1 cellular context compared by ENCODE assay signal in the genomic region with DNA sequence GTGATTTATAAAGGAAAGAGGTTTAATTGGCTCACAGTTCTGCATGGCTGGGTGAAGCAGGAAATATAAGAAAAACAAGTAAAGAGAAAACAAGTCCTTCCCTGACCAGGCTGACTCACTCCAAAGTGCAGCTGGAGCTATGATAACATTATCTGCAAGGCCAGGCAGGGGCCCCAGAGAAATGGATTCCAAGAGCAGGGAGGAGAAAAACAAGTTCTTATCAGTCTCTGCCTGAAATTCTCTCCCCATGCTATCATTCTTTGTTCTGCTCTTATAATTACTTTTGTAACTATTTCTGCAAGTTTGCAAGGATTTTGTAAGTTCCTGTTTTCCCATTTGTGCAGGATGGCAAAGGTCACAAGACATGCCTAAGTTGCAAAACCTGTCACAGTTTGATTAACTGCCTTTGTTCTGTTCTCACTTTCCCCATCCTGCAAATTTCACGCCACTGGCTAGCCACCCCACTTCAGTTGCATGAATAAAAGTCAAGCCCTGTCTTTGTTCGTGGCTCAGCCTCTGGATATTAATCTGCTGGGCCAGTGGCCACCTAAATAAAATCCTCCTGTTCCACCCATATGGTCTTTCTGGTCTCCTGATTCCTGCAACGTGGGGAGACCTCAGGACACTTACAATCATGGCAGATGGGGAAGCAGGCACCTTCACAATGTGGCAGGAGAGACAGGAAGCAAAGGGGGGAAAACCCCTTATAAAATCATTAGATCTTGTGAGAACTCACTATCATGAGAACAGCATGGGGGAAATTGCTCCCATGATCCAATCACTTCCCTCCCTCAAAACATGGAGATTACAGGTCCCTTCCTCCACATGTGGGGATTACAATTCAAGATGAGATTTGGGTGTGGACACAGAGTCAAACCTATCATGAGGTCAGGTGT.
TF ChIP-seq lines count a peak whose summit lies in the region.

No MANE protein-coding gene starts in this region.

TF ChIP-seq in K562, 482 proteins besides CTCF, POLR2A, EP300 and RAD21 (continued from another document and continues in another):
- TF ChIP-seq, protein P1, sequence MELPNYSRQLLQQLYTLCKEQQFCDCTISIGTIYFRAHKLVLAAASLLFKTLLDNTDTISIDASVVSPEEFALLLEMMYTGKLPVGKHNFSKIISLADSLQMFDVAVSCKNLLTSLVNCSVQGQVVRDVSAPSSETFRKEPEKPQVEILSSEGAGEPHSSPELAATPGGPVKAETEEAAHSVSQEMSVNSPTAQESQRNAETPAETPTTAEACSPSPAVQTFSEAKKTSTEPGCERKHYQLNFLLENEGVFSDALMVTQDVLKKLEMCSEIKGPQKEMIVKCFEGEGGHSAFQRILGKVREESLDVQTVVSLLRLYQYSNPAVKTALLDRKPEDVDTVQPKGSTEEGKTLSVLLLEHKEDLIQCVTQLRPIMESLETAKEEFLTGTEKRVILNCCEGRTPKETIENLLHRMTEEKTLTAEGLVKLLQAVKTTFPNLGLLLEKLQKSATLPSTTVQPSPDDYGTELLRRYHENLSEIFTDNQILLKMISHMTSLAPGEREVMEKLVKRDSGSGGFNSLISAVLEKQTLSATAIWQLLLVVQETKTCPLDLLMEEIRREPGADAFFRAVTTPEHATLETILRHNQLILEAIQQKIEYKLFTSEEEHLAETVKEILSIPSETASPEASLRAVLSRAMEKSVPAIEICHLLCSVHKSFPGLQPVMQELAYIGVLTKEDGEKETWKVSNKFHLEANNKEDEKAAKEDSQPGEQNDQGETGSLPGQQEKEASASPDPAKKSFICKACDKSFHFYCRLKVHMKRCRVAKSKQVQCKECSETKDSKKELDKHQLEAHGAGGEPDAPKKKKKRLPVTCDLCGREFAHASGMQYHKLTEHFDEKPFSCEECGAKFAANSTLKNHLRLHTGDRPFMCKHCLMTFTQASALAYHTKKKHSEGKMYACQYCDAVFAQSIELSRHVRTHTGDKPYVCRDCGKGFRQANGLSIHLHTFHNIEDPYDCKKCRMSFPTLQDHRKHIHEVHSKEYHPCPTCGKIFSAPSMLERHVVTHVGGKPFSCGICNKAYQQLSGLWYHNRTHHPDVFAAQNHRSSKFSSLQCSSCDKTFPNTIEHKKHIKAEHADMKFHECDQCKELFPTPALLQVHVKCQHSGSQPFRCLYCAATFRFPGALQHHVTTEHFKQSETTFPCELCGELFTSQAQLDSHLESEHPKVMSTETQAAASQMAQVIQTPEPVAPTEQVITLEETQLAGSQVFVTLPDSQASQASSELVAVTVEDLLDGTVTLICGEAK (IDR thresholded peaks at IDR 0.05): peak; percentile 22
- TF ChIP-seq, protein P1 (CRISPR knock-in tag; IDR thresholded peaks at IDR 0.05): no peak
- no peak for TF ChIP-seq YBX1 (IDR thresholded peaks at IDR 0.05)
- no peak for TF ChIP-seq RBM15 (IDR thresholded peaks at IDR 0.05; ENCODE audit: insufficient read depth, low read length)
- TF ChIP-seq SIX5 (IDR thresholded peaks at IDR 0.05; ENCODE audit: borderline replicate concordance in 1 of 2, insufficient read depth in 1 of 2, low read depth in 1 of 2, low read length in 2 of 2): no peak
- TF ChIP-seq ILF3 (IDR thresholded peaks at IDR 0.05; ENCODE audit: borderline replicate concordance): 0 out of 2 replicates have a peak, but pooled peaks have one; percentile 88
- TF ChIP-seq PCBP2 (IDR thresholded peaks at IDR 0.05; ENCODE audit: low read depth, low read length, poor library complexity, severe bottlenecking): no peak
- TF ChIP-seq, protein P2, sequence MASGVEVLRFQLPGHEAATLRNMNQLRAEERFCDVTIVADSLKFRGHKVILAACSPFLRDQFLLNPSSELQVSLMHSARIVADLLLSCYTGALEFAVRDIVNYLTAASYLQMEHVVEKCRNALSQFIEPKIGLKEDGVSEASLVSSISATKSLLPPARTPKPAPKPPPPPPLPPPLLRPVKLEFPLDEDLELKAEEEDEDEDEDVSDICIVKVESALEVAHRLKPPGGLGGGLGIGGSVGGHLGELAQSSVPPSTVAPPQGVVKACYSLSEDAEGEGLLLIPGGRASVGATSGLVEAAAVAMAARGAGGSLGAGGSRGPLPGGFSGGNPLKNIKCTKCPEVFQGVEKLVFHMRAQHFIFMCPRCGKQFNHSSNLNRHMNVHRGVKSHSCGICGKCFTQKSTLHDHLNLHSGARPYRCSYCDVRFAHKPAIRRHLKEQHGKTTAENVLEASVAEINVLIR (CRISPR knock-in tag; IDR thresholded peaks at IDR 0.05): 0 out of 2 replicates have a peak, but pooled peaks have one; percentile 14
- peak; percentile 88 for TF ChIP-seq NR2C1 (IDR thresholded peaks at IDR 0.05)
- TF ChIP-seq NR2C1 (tag; IDR thresholded peaks at IDR 0.05): peak; percentile 96
- TF ChIP-seq, protein P3, sequence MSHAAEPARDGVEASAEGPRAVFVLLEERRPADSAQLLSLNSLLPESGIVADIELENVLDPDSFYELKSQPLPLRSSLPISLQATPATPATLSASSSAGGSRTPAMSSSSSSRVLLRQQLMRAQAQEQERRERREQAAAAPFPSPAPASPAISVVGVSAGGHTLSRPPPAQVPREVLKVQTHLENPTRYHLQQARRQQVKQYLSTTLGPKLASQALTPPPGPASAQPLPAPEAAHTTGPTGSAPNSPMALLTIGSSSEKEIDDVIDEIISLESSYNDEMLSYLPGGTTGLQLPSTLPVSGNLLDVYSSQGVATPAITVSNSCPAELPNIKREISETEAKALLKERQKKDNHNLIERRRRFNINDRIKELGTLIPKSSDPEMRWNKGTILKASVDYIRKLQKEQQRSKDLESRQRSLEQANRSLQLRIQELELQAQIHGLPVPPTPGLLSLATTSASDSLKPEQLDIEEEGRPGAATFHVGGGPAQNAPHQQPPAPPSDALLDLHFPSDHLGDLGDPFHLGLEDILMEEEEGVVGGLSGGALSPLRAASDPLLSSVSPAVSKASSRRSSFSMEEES (CRISPR knock-in tag; IDR thresholded peaks at IDR 0.05): 0 out of 2 replicates have a peak, but pooled peaks have one; percentile 1
- TF ChIP-seq NR2C2 (CRISPR knock-in tag; IDR thresholded peaks at IDR 0.05): no peak
- peak; percentile 95 for TF ChIP-seq NR2C2 (tag; IDR thresholded peaks at IDR 0.05)
- TF ChIP-seq ETS2 (tag; IDR thresholded peaks at IDR 0.05; ENCODE audit: borderline replicate concordance, poor library complexity, severe bottlenecking): no peak
- TF ChIP-seq NFIX (CRISPR knock-in tag; IDR thresholded peaks at IDR 0.05; ENCODE audit: low read depth): 0 out of 2 replicates have a peak, but pooled peaks have one; percentile 3
- no peak for TF ChIP-seq CBX2 (IDR thresholded peaks at IDR 0.05; ENCODE audit: insufficient read depth, low read length, poor library complexity, severe bottlenecking)
- no peak for TF ChIP-seq GABPB1 (CRISPR knock-in tag; IDR thresholded peaks at IDR 0.05)
- peak; percentile 69 for TF ChIP-seq ETV1 (tag; conservative IDR thresholded peaks at IDR 0.05; ENCODE audit: low read depth)
- TF ChIP-seq MTA1 (IDR thresholded peaks at IDR 0.05; ENCODE audit: borderline replicate concordance): peak; percentile 64; the same call in 1 of the 2 replicates
- peak; percentile 44 for TF ChIP-seq GATAD2A (IDR thresholded peaks at IDR 0.05)
- TF ChIP-seq ZNF41 (CRISPR knock-in tag; conservative IDR thresholded peaks at IDR 0.05): peak; percentile 71; the same call in 1 of the 2 replicates
- TF ChIP-seq CCAR2 (IDR thresholded peaks at IDR 0.05; ENCODE audit: low read depth, low read length): no peak
- TF ChIP-seq THRAP3 (IDR thresholded peaks at IDR 0.05; ENCODE audit: borderline replicate concordance): no peak
- TF ChIP-seq, protein P4, sequence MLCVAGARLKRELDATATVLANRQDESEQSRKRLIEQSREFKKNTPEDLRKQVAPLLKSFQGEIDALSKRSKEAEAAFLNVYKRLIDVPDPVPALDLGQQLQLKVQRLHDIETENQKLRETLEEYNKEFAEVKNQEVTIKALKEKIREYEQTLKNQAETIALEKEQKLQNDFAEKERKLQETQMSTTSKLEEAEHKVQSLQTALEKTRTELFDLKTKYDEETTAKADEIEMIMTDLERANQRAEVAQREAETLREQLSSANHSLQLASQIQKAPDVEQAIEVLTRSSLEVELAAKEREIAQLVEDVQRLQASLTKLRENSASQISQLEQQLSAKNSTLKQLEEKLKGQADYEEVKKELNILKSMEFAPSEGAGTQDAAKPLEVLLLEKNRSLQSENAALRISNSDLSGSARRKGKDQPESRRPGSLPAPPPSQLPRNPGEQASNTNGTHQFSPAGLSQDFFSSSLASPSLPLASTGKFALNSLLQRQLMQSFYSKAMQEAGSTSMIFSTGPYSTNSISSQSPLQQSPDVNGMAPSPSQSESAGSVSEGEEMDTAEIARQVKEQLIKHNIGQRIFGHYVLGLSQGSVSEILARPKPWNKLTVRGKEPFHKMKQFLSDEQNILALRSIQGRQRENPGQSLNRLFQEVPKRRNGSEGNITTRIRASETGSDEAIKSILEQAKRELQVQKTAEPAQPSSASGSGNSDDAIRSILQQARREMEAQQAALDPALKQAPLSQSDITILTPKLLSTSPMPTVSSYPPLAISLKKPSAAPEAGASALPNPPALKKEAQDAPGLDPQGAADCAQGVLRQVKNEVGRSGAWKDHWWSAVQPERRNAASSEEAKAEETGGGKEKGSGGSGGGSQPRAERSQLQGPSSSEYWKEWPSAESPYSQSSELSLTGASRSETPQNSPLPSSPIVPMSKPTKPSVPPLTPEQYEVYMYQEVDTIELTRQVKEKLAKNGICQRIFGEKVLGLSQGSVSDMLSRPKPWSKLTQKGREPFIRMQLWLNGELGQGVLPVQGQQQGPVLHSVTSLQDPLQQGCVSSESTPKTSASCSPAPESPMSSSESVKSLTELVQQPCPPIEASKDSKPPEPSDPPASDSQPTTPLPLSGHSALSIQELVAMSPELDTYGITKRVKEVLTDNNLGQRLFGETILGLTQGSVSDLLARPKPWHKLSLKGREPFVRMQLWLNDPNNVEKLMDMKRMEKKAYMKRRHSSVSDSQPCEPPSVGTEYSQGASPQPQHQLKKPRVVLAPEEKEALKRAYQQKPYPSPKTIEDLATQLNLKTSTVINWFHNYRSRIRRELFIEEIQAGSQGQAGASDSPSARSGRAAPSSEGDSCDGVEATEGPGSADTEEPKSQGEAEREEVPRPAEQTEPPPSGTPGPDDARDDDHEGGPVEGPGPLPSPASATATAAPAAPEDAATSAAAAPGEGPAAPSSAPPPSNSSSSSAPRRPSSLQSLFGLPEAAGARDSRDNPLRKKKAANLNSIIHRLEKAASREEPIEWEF (CRISPR knock-in tag; IDR thresholded peaks at IDR 0.05): no peak; the same call in 1 of the 2 replicates
- TF ChIP-seq, protein P5, sequence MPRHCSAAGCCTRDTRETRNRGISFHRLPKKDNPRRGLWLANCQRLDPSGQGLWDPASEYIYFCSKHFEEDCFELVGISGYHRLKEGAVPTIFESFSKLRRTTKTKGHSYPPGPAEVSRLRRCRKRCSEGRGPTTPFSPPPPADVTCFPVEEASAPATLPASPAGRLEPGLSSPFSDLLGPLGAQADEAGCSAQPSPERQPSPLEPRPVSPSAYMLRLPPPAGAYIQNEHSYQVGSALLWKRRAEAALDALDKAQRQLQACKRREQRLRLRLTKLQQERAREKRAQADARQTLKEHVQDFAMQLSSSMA (CRISPR knock-in tag; IDR thresholded peaks at IDR 0.05): no peak
- TF ChIP-seq ZNF24 (IDR thresholded peaks at IDR 0.05): peak; percentile 64
- peak; percentile 84; the same call in 1 of the 2 replicates for TF ChIP-seq SMAD3 (CRISPR knock-in tag; conservative IDR thresholded peaks at IDR 0.05)
- peak; percentile 96 for TF ChIP-seq RNF2 (IDR thresholded peaks at IDR 0.05)
- no peak for TF ChIP-seq ZC3H4 (CRISPR knock-in tag; IDR thresholded peaks at IDR 0.05; ENCODE audit: borderline replicate concordance)
- TF ChIP-seq PHB (CRISPR knock-in tag; IDR thresholded peaks at IDR 0.05): no peak
- peak; percentile 79 for TF ChIP-seq ZNF311 (CRISPR knock-in tag; IDR thresholded peaks at IDR 0.05)
- no peak for TF ChIP-seq MIER1 (IDR thresholded peaks at IDR 0.05; ENCODE audit: low read depth)
- TF ChIP-seq ZNF589 (CRISPR knock-in tag; IDR thresholded peaks at IDR 0.05; ENCODE audit: low read depth): peak; percentile 95
- TF ChIP-seq KDM5B (IDR thresholded peaks at IDR 0.05; ENCODE audit: insufficient replicate concordance, low read depth, low read length): no peak
- 0 out of 2 replicates have a peak, but pooled peaks have one; percentile 27 for TF ChIP-seq ZBED1 (IDR thresholded peaks at IDR 0.05)
- TF ChIP-seq TFAM (CRISPR knock-in tag; conservative IDR thresholded peaks at IDR 0.05): no peak
- peak; percentile 95 for TF ChIP-seq ZNF584 (CRISPR knock-in tag; IDR thresholded peaks at IDR 0.05; ENCODE audit: low read depth)
- TF ChIP-seq SIRT6 (IDR thresholded peaks at IDR 0.05; ENCODE audit: low read depth, low read length): no peak
- TF ChIP-seq HOXB6 (CRISPR knock-in tag; IDR thresholded peaks at IDR 0.05; ENCODE audit: borderline replicate concordance): no peak
- no peak for TF ChIP-seq SRSF1 (IDR thresholded peaks at IDR 0.05; ENCODE audit: low read depth, low read length)
- TF ChIP-seq KDM4B (IDR thresholded peaks at IDR 0.05; ENCODE audit: borderline replicate concordance in 2 of 2, low read depth in 1 of 2): no peak
- TF ChIP-seq SMAD4 (CRISPR knock-in tag; conservative IDR thresholded peaks at IDR 0.05): peak; percentile 82
- TF ChIP-seq CBX1 (IDR thresholded peaks at IDR 0.05; ENCODE audit: low read depth): no peak
- peak; percentile 44 for TF ChIP-seq HCFC1 (IDR thresholded peaks at IDR 0.05; ENCODE audit: low read depth, low read length)
- peak; percentile 5; the same call in 1 of the 2 replicates for TF ChIP-seq TEAD2 (tag; IDR thresholded peaks at IDR 0.05)
- TF ChIP-seq NFE2 (IDR thresholded peaks at IDR 0.05; ENCODE audit: low read depth): peak; percentile 62
- no peak for TF ChIP-seq POLR3G (IDR thresholded peaks at IDR 0.05; ENCODE audit: extremely low read depth, insufficient read length, insufficient replicate concordance)
